ENCODE assay signal across 23 cellular contexts in the genomic region with DNA sequence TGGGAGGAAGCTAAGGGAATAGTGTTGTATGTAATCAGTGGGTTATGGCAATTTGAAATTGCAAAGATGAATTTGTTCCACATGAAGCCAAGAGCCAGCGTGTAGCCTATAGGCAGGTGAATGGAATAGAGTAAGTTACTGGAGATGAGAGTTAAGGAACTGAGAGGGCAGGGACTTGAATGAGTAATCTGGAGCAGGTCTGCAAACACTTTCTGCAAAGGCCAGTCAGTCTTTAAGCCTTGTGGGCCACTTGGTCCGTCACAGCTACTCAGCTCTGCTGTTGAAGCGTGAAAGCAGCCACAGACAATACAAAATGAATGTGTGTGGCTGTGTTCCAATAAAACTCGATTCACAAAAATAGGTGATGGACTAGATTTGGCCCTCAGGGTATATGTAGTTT. TPM values are rescaled to one million over a fixed set of nuclear protein-coding genes. Genes with fewer than 3 reads are reported as not detected.
DNase-seq lines count a peak whose midpoint lies in the region; ATAC-seq and TF ChIP-seq lines count a peak whose summit lies in the region.
"Had no signal": no experiment of that assay in that cellular context is flagged by ENCODE, and none has a peak within 500 bp of the region (broad histone marks: within the 10 kb centered on the region; RNA-seq: fewer than 3 reads in every experiment).

No MANE protein-coding gene starts in this region.

- H3K27me3 ChIP-seq in mesendoderm (ENCODE audit: insufficient read depth, low read length, poor library complexity) (no peaks in the 10 kb centered on the region), esophagus squamous epithelium (no peaks in the 10 kb centered on the region)
- H3K27me3 ChIP-seq: BLaER1, MG63, SJSA1 had no signal

- H3K36me3 ChIP-seq in mesendoderm (ENCODE audit: control insufficient read depth, insufficient read depth, low read length) (peaks cover 13% of the 10 kb centered on the region), esophagus squamous epithelium (peaks cover 51 to 91% (median 56%) of the 10 kb centered on the region in 3 donors)

- no peak overlapping the region for H3K4me2 ChIP-seq in mesendoderm (ENCODE audit: low read length)
- H3K4me2 ChIP-seq: BLaER1 had no signal

- intact Hi-C loops in esophagus squamous epithelium (cut with DNase I) = loop anchor here (5.0 kb wide), 1 partner anchor 192 kb away; no protein-coding TSS in a partner anchor
- intact Hi-C loops in activated T-helper 2 cell treated with anti-CD3 and anti-CD28 coated beads, Interferon-gamma antibody, Interleukin-2, Interleukin-4, amounts not matched to agents 10 μg/mL and 5 μg/mL and 100 μg/mL, durations not matched to agents 14 hours and 24 hours and 36 hours (cut with micrococcal nuclease) = no loop called here

- no peak overlapping the region for H2BK120ac ChIP-seq in mesendoderm (ENCODE audit: low read depth, low read length)

- DNase-seq in DMS79 treated with DMSO at 0.1 percent for 48 hours (lab: John Stamatoyannopoulos, UW) (peak; percentile 98), mesendoderm (peak; percentile 8), esophagus squamous epithelium (lab: John Stamatoyannopoulos, UW) (no peak)
- DNase-seq in activated T-helper 2 cell treated with anti-CD3 and anti-CD28 coated beads, Interferon-gamma antibody, Interleukin-2, Interleukin-4, amounts not matched to agents 10 μg/mL and 5 μg/mL and 100 μg/mL, durations not matched to agents 14 hours and 24 hours and 36 hours (ENCODE audit: low spot score) = no peak
- DNase-seq: ACHN; Caco-2; CD4-positive, alpha-beta T cell; HCEC 1CT; MG63; NCI-H1694 treated with DMSO at 0.1 percent for 48 hours; NCI-H2081 treated with DMSO at 0.1 percent for 48 hours; NCI-H226; NCI-H524 treated with DMSO at 0.1 percent for 48 hours; OCI-M1; T-helper 1 cell; T-helper 9 cell had no signal

- no peak overlapping the region for H2BK5ac ChIP-seq in mesendoderm (ENCODE audit: low read length)

- H3K56ac ChIP-seq in mesendoderm (ENCODE audit: low read length) = no peak overlapping the region

- H3K27me3 Mint-ChIP-seq in activated T-helper 2 cell treated with anti-CD3 and anti-CD28 coated beads, Interferon-gamma antibody, Interleukin-2, Interleukin-4, amounts not matched to agents 10 μg/mL and 5 μg/mL and 100 μg/mL, durations not matched to agents 14 hours and 24 hours and 36 hours (ENCODE audit: low read depth) = no peaks in the 10 kb centered on the region
- H3K27me3 Mint-ChIP-seq: CD4-positive, alpha-beta T cell had no signal

- H4K8ac ChIP-seq in mesendoderm (ENCODE audit: low read depth, low read length) = no peak overlapping the region

- H2AK5ac ChIP-seq in mesendoderm (ENCODE audit: low read length) = no peak overlapping the region

- TF ChIP-seq POLR2A in esophagus squamous epithelium (IDR thresholded peaks at IDR 0.05) = no peak

- ATAC-seq in GM18868 (IDR thresholded peaks at IDR 0.05; ENCODE audit: unreplicated experiment) (peak; percentile 82), HG02885 (IDR thresholded peaks at IDR 0.05; ENCODE audit: poor library complexity, unreplicated experiment) (peak; percentile 50), GM19324 (IDR thresholded peaks at IDR 0.05; ENCODE audit: low FRiP score, unreplicated experiment) (no peak), GM18517 (IDR thresholded peaks at IDR 0.05; ENCODE audit: unreplicated experiment) (no peak)
- ATAC-seq: Right ventricle myocardium inferior had no signal

- H3K27ac ChIP-seq in mesendoderm (ENCODE audit: low read depth, low read length) (peak overlapping the region; percentile 5), esophagus squamous epithelium (no peak overlapping the region)
- H3K27ac ChIP-seq: BLaER1, SJSA1 had no signal

- H3K9me3 Mint-ChIP-seq in activated T-helper 2 cell treated with anti-CD3 and anti-CD28 coated beads, Interferon-gamma antibody, Interleukin-2, Interleukin-4, amounts not matched to agents 10 μg/mL and 5 μg/mL and 100 μg/mL, durations not matched to agents 14 hours and 24 hours and 36 hours = no peaks in the 10 kb centered on the region
- H3K9me3 Mint-ChIP-seq: CD4-positive, alpha-beta T cell had no signal

- H2BK15ac ChIP-seq in mesendoderm (replicated peaks; ENCODE audit: low read depth) = no peak overlapping the region

- H4K5ac ChIP-seq in mesendoderm (ENCODE audit: low read length) = no peak overlapping the region

- TF ChIP-seq CTCF in esophagus squamous epithelium (IDR thresholded peaks at IDR 0.05) = no peak

- peaks cover 42% of the 10 kb centered on the region for H3K36me3 Mint-ChIP-seq in activated T-helper 2 cell treated with anti-CD3 and anti-CD28 coated beads, Interferon-gamma antibody, Interleukin-2, Interleukin-4, amounts not matched to agents 10 μg/mL and 5 μg/mL and 100 μg/mL, durations not matched to agents 14 hours and 24 hours and 36 hours (ENCODE audit: low read depth)

- WGBS in mesendoderm (ENCODE audit: extremely low coverage, insufficient coverage, low lambda C conversion rate) = no CpG with 5 or more reads among the region's 4 CpGs
- 66 to 68% methylated on average over 4 of the region's 4 CpGs for WGBS in esophagus squamous epithelium, 2 donors

- H3K18ac ChIP-seq in mesendoderm (ENCODE audit: low read length) = no peak overlapping the region

- no peak overlapping the region for H3K4me3 ChIP-seq in mesendoderm (ENCODE audit: low read length)
- H3K4me3 ChIP-seq in esophagus squamous epithelium = no peak overlapping the region
- H3K4me3 ChIP-seq: BLaER1, MG63, SJSA1 had no signal

- H3K4me1 ChIP-seq in mesendoderm (ENCODE audit: control insufficient read depth, low read depth, low read length) (peaks cover 5% of the 10 kb centered on the region), esophagus squamous epithelium (no peaks in the 10 kb centered on the region)
- H3K4me1 ChIP-seq: BLaER1, Caco-2, SJSA1 had no signal

- peaks cover 2% of the 10 kb centered on the region for H3K4me1 Mint-ChIP-seq in activated T-helper 2 cell treated with anti-CD3 and anti-CD28 coated beads, Interferon-gamma antibody, Interleukin-2, Interleukin-4, amounts not matched to agents 10 μg/mL and 5 μg/mL and 100 μg/mL, durations not matched to agents 14 hours and 24 hours and 36 hours (ENCODE audit: low read depth)

- H3K9me3 ChIP-seq in esophagus squamous epithelium = peaks cover 0 to 11% (median 4%) of the 10 kb centered on the region in 3 donors
- H3K9me3 ChIP-seq: BLaER1, Caco-2, MG63, SJSA1 had no signal

- no peak overlapping the region for H3K9ac ChIP-seq in mesendoderm (ENCODE audit: low read length)
- H3K9ac ChIP-seq: BLaER1 had no signal

- no peak overlapping the region for H3K4me3 Mint-ChIP-seq in activated T-helper 2 cell treated with anti-CD3 and anti-CD28 coated beads, Interferon-gamma antibody, Interleukin-2, Interleukin-4, amounts not matched to agents 10 μg/mL and 5 μg/mL and 100 μg/mL, durations not matched to agents 14 hours and 24 hours and 36 hours (ENCODE audit: low read depth)
- H3K4me3 Mint-ChIP-seq: CD4-positive, alpha-beta T cell had no signal

- H3K4ac ChIP-seq in mesendoderm (ENCODE audit: low read depth, low read length) = no peak overlapping the region

- H3K27ac Mint-ChIP-seq in activated T-helper 2 cell treated with anti-CD3 and anti-CD28 coated beads, Interferon-gamma antibody, Interleukin-2, Interleukin-4, amounts not matched to agents 10 μg/mL and 5 μg/mL and 100 μg/mL, durations not matched to agents 14 hours and 24 hours and 36 hours = no peak overlapping the region
- H3K27ac Mint-ChIP-seq: CD4-positive, alpha-beta T cell had no signal

- no peaks in the 10 kb centered on the region for H3K79me2 ChIP-seq in mesendoderm (ENCODE audit: control insufficient read depth, insufficient read depth, low read length)

- no peak overlapping the region for H3K23ac ChIP-seq in mesendoderm (ENCODE audit: low read length)

- no peaks in the 10 kb centered on the region for H3K79me1 ChIP-seq in mesendoderm (ENCODE audit: low read length)

RNA-seq across cellular contexts. Expression of a gene that starts 29.2 kb away (rescaled TPM):
- 3.5 TPM for polyA plus RNA-seq in mesendoderm (2013, experiment 1 of 2)
- 3.4 TPM for polyA plus RNA-seq in mesendoderm (2013, experiment 2 of 2)
- 10 to 100 TPM; 12.4 to 40.0 (median 27.7) TPM for total RNA-seq in esophagus squamous epithelium
- 56.6 and 58.4 TPM in 2 replicates for total RNA-seq in activated T-helper 2 cell treated with anti-CD3 and anti-CD28 coated beads, Interferon-gamma antibody, Interleukin-2, Interleukin-4, amounts not matched to agents 10 μg/mL and 5 μg/mL and 100 μg/mL, durations not matched to agents 14 hours and 24 hours and 36 hours

RNA-seq across cellular contexts. Expression of a gene that starts 29.3 kb away (rescaled TPM):
- polyA plus RNA-seq in mesendoderm (2013, experiment 1 of 2) = 19.4 TPM
- polyA plus RNA-seq in mesendoderm (2013, experiment 2 of 2) = 18.7 TPM
- total RNA-seq in esophagus squamous epithelium = 10 to 100 TPM; 34.5 to 60.1 (median 38.6) TPM
- total RNA-seq in activated T-helper 2 cell treated with anti-CD3 and anti-CD28 coated beads, Interferon-gamma antibody, Interleukin-2, Interleukin-4, amounts not matched to agents 10 μg/mL and 5 μg/mL and 100 μg/mL, durations not matched to agents 14 hours and 24 hours and 36 hours = 40.8 and 41.6 TPM in 2 replicates

RNA-seq across cellular contexts. Expression of a gene that starts 34.9 kb away (rescaled TPM):
- polyA plus RNA-seq in mesendoderm (2013, experiment 1 of 2) = 12.7 TPM
- 11.9 TPM for polyA plus RNA-seq in mesendoderm (2013, experiment 2 of 2)
- total RNA-seq in esophagus squamous epithelium = 10 to 100 TPM in 3 of 4 donors, 1 to 10 TPM in 1; 7.0 to 30.9 (median 14.7) TPM
- 22.6 and 26.3 TPM in 2 replicates for total RNA-seq in activated T-helper 2 cell treated with anti-CD3 and anti-CD28 coated beads, Interferon-gamma antibody, Interleukin-2, Interleukin-4, amounts not matched to agents 10 μg/mL and 5 μg/mL and 100 μg/mL, durations not matched to agents 14 hours and 24 hours and 36 hours

RNA-seq across cellular contexts. Expression of a gene that starts 51.0 kb away (rescaled TPM):
- 37.0 TPM for polyA plus RNA-seq in mesendoderm (2013, experiment 1 of 2)
- 37.2 TPM for polyA plus RNA-seq in mesendoderm (2013, experiment 2 of 2)
- total RNA-seq in esophagus squamous epithelium = 100 to 1,000 TPM in 3 of 4 donors, 10 to 100 TPM in 1; 99.8 to 187 (median 115) TPM
- 82.7 and 83.6 TPM in 2 replicates for total RNA-seq in activated T-helper 2 cell treated with anti-CD3 and anti-CD28 coated beads, Interferon-gamma antibody, Interleukin-2, Interleukin-4, amounts not matched to agents 10 μg/mL and 5 μg/mL and 100 μg/mL, durations not matched to agents 14 hours and 24 hours and 36 hours

Comparison
In these comparisons a context has a peak if more than half of its experiments do, and no peak if none do; other contexts are left out.
1. DNase-seq: peak in DMS79 treated with DMSO at 0.1 percent for 48 hours (single experiment) and mesendoderm (single experiment); none in esophagus squamous epithelium (single experiment) and activated T-helper 2 cell treated with anti-CD3 and anti-CD28 coated beads, Interferon-gamma antibody, Interleukin-2, Interleukin-4, amounts not matched to agents 10 μg/mL and 5 μg/mL and 100 μg/mL, durations not matched to agents 14 hours and 24 hours and 36 hours (single experiment).
2. ATAC-seq: peak in GM18868 (single experiment) and HG02885 (single experiment); none in GM19324 (single experiment) and GM18517 (single experiment).